ENCODE assay signal across 1 cellular context in genomic region chr2:150477347-150477746, GRCh38.
TF ChIP-seq lines count a peak whose summit lies in the region.

No MANE protein-coding gene starts in this region.

TF ChIP-seq in HepG2, 621 proteins besides CTCF, POLR2A, EP300 and RAD21 (continued from another document):
- TF ChIP-seq IRF9 (CRISPR knock-in tag; IDR thresholded peaks at IDR 0.05; ENCODE audit: borderline replicate concordance) (no peak), CSRNP2 (CRISPR knock-in tag; conservative IDR thresholded peaks at IDR 0.05; ENCODE audit: low read depth) (no peak), ZNF589 (CRISPR knock-in tag; conservative IDR thresholded peaks at IDR 0.05) (no peak), SMC3 (IDR thresholded peaks at IDR 0.05; ENCODE audit: low read length) (no peak), GFI1 (CRISPR knock-in tag; IDR thresholded peaks at IDR 0.05; ENCODE audit: borderline replicate concordance) (no peak), NBN (conservative IDR thresholded peaks at IDR 0.05) (no peak), ZSCAN9 (CRISPR knock-in tag; IDR thresholded peaks at IDR 0.05; ENCODE audit: borderline replicate concordance) (no peak)
